18 cellular contexts compared by ENCODE assay signal in genomic region chr17:76432004-76432403, GRCh38. TPM values are rescaled to one million over a fixed set of nuclear protein-coding genes. Genes with fewer than 3 reads are reported as not detected.
"Had no signal": no experiment of that assay in that cellular context is flagged by ENCODE, and none has a peak within 500 bp of the region (broad histone marks: within the 10 kb centered on the region; RNA-seq: fewer than 3 reads in every experiment).

No MANE protein-coding gene starts in this region.

- H3K4me1 ChIP-seq: SJCRH30, uterus had no signal

- H3K4me3 ChIP-seq: esophagus squamous epithelium, mucosa of descending colon, right lobe of liver, SJCRH30, spleen, uterus had no signal

- H3K27ac ChIP-seq: esophagus squamous epithelium, right lobe of liver, SJCRH30, spleen, uterus had no signal

- H3K27me3 ChIP-seq: esophagus squamous epithelium, right lobe of liver, SJCRH30, spleen, uterus had no signal

- H3K9me3 ChIP-seq: esophagus squamous epithelium, mucosa of descending colon, right lobe of liver, SJCRH30, spleen, uterus had no signal

- H3K36me3 ChIP-seq: esophagus squamous epithelium, right lobe of liver, uterus had no signal

- DNase-seq: activated CD4-positive, CD25-positive, alpha-beta regulatory T cell treated with anti-CD3 and anti-CD28 coated beads, Interleukin-2, amount 50 U/mL, for 72 hours; activated naive CD4-positive, alpha-beta T cell treated with Interleukin-2 at 50 U/mL for 16 hours; activated naive CD8-positive, alpha-beta T cell treated with anti-CD3 and anti-CD28 coated beads, Interleukin-2, amount 50 U/mL, for 24 hours; caudate nucleus; cortex of kidney; effector CD4-positive, alpha-beta T cell; esophagus squamous epithelium; left colon; mucosa of descending colon; right lobe of liver; spleen; stimulated activated CD4-positive, alpha-beta T cell treated with anti-CD3 and anti-CD28 coated beads, Interleukin-1b, Interleukin-23, amount 100 ng/mL, for 48 hours; uterus had no signal

- ATAC-seq: activated naive CD8-positive, alpha-beta T cell treated with anti-CD3 and anti-CD28 coated beads, Interleukin-2, amount 50 U/mL, for 24 hours; left colon; mucosa of descending colon; right lobe of liver; stimulated activated effector memory CD8-positive, alpha-beta T cell treated with anti-CD3 and anti-CD28 coated beads, Interleukin-12 subunit alpha, Interleukin-12 subunit beta, amount 100 ng/mL, for 72 hours had no signal

RNA-seq across cellular contexts. Expression of gene AANAT, which starts 35.4 kb away (rescaled TPM):
- total RNA-seq: astrocyte, endothelial cell of umbilical vein, esophagus squamous epithelium, left colon, mucosa of descending colon, progenitor cell of endocrine pancreas, right lobe of liver, spleen, uterus had no signal
- polyA plus RNA-seq: endothelial cell of umbilical vein had no signal
